In genomic region chr1:22024485-22025367, GRCh38 we compare ENCODE assay signal across 8 cellular contexts. TPM values are rescaled to one million over a fixed set of nuclear protein-coding genes. Genes with fewer than 3 reads are reported as not detected.
A peak's percentile ranks its signal among the peaks of the same experiment; 100 is the strongest.
DNase-seq lines count a peak whose midpoint lies in the region; ATAC-seq and FAIRE-seq lines count a peak whose summit lies in the region.

No MANE protein-coding gene starts in this region.

- no peak overlapping the region for H2BK15ac ChIP-seq in mesendoderm (replicated peaks; ENCODE audit: low read depth)

- H4K5ac ChIP-seq in mesendoderm (ENCODE audit: low read length), result no peak overlapping the region

- H2BK5ac ChIP-seq in mesendoderm (ENCODE audit: low read length), result no peak overlapping the region

- CTCF ChIA-PET in activated CD4-positive, alpha-beta memory T cell treated with anti-CD3 and anti-CD28 coated beads, Interleukin-2, amount 10 ng/mL, durations not matched to agents 7 days and 5 days (lab: Charles Lee), result interaction anchor here (0.6 to 6.4 kb wide), 20 partner anchors 14 to 656 kb away, joined by 3 to 112 read pairs (median 4); partner anchors contain the start of gene CDC42

- no peak overlapping the region for H2BK120ac ChIP-seq in mesendoderm (ENCODE audit: low read depth, low read length)

- H3K79me2 ChIP-seq in mesendoderm (ENCODE audit: control insufficient read depth, insufficient read depth, low read length), result no peaks in the 10 kb centered on the region

- peaks cover 3% of the 10 kb centered on the region for H3K79me1 ChIP-seq in mesendoderm (ENCODE audit: low read length)

- peak overlapping the region; percentile 86 for H3K4me3 Mint-ChIP-seq in activated CD4-positive, alpha-beta memory T cell treated with anti-CD3 and anti-CD28 coated beads, Interleukin-2, amount 10 ng/mL, durations not matched to agents 7 days and 5 days

- H3K36me3 Mint-ChIP-seq in activated CD4-positive, alpha-beta memory T cell treated with anti-CD3 and anti-CD28 coated beads, Interleukin-2, amount 10 ng/mL, durations not matched to agents 7 days and 5 days (ENCODE audit: low read depth), result peaks cover 9% of the 10 kb centered on the region

- POLR2A ChIA-PET in activated CD4-positive, alpha-beta memory T cell treated with anti-CD3 and anti-CD28 coated beads, Interleukin-2, amount 10 ng/mL, durations not matched to agents 7 days and 5 days (lab: Charles Lee), result interaction anchor here (0.6 to 30.7 kb wide), 18 partner anchors 15 to 1238 kb away, joined by 3 to 1616 read pairs (median 4); partner anchors contain the start of genes CDC42, HP1BP3 and USP48

- H3K4me1 Mint-ChIP-seq in activated CD4-positive, alpha-beta memory T cell treated with anti-CD3 and anti-CD28 coated beads, Interleukin-2, amount 10 ng/mL, durations not matched to agents 7 days and 5 days, result peaks cover 51% of the 10 kb centered on the region

- no peak overlapping the region for H2AK5ac ChIP-seq in mesendoderm (ENCODE audit: low read length)

- no peaks in the 10 kb centered on the region for H3K27me3 Mint-ChIP-seq in activated CD4-positive, alpha-beta memory T cell treated with anti-CD3 and anti-CD28 coated beads, Interleukin-2, amount 10 ng/mL, durations not matched to agents 7 days and 5 days

- H3K4ac ChIP-seq in mesendoderm (ENCODE audit: low read depth, low read length), result no peak overlapping the region

- peak overlapping the region; percentile 57 for H3K9ac ChIP-seq in mesendoderm (ENCODE audit: low read length)

- no peaks in the 10 kb centered on the region for H3K27me3 ChIP-seq in mesendoderm (ENCODE audit: insufficient read depth, low read length, poor library complexity)

- peak overlapping the region; percentile 68 for H3K27ac ChIP-seq in mesendoderm (ENCODE audit: low read depth, low read length)

- H3K23ac ChIP-seq in mesendoderm (ENCODE audit: low read length), result no peak overlapping the region

- H3K36me3 ChIP-seq in mesendoderm (ENCODE audit: control insufficient read depth, insufficient read depth, low read length), result no peaks in the 10 kb centered on the region

- no CpG with 5 or more reads among the region's 33 CpGs for WGBS in mesendoderm (ENCODE audit: extremely low coverage, insufficient coverage, low lambda C conversion rate)

- FAIRE-seq in GM18507 (lab: Jason Lieb, UNC), result peak; percentile 58

- H3K27ac Mint-ChIP-seq in activated CD4-positive, alpha-beta memory T cell treated with anti-CD3 and anti-CD28 coated beads, Interleukin-2, amount 10 ng/mL, durations not matched to agents 7 days and 5 days, result peak overlapping the region; percentile 93

- H3K4me1 ChIP-seq in mesendoderm (ENCODE audit: control insufficient read depth, low read depth, low read length), result no peaks in the 10 kb centered on the region

- H3K18ac ChIP-seq in mesendoderm (ENCODE audit: low read length), result peak overlapping the region; percentile 28

- H3K4me3 ChIP-seq in mesendoderm (ENCODE audit: low read length), result peak overlapping the region; percentile 10

- peak; percentile 30 for ATAC-seq in HG03039 (IDR thresholded peaks at IDR 0.05; ENCODE audit: unreplicated experiment)

- H3K56ac ChIP-seq in mesendoderm (ENCODE audit: low read length), result peak overlapping the region; percentile 78

- H4K8ac ChIP-seq in mesendoderm (ENCODE audit: low read depth, low read length), result no peak overlapping the region

- DNase-seq in A172 (ENCODE audit: low spot score), result peak; percentile 66
- no peak for DNase-seq in GM18507 (ENCODE audit: extremely low spot score, insufficient read length, low read depth)
- DNase-seq in NCI-H510A (lab: John Stamatoyannopoulos, UW), result peak; percentile 57
- peak; percentile 82 for DNase-seq in activated CD4-positive, alpha-beta memory T cell treated with anti-CD3 and anti-CD28 coated beads, Interleukin-2, amount 10 ng/mL, durations not matched to agents 7 days and 5 days
- peak; percentile 75 for DNase-seq in effector CD4-positive, alpha-beta T cell
- peak; percentile 31 for DNase-seq in mesendoderm
- peak; percentile 46 to 52 for DNase-seq in stimulated activated CD8-positive, alpha-beta memory T cell treated with anti-CD3 and anti-CD28 coated beads, Interleukin-15, amount 100 ng/mL, for 4 hours (ENCODE audit: low read depth in 2 of 2)

- peak overlapping the region; percentile 47 for H3K4me2 ChIP-seq in mesendoderm (ENCODE audit: low read length)

- no peaks in the 10 kb centered on the region for H3K9me3 Mint-ChIP-seq in activated CD4-positive, alpha-beta memory T cell treated with anti-CD3 and anti-CD28 coated beads, Interleukin-2, amount 10 ng/mL, durations not matched to agents 7 days and 5 days

RNA-seq across cellular contexts. Expression of gene CELA3A, which starts 23.3 kb away (rescaled TPM):
- not detected in 2 replicates for total RNA-seq in A172 (2014; rRNA removed; shearing (Covaris generic))
- not detected for total RNA-seq in activated CD4-positive, alpha-beta memory T cell treated with anti-CD3 and anti-CD28 coated beads, Interleukin-2, amount 10 ng/mL, durations not matched to agents 7 days and 5 days
- polyA plus RNA-seq in mesendoderm (2013, experiment 1 of 2), result not detected
- polyA plus RNA-seq in mesendoderm (2013, experiment 2 of 2), result not detected

RNA-seq across cellular contexts. Expression of gene CDC42, which starts 27.8 kb away (rescaled TPM):
- 260 and 289 TPM in 2 replicates for total RNA-seq in A172 (2014; rRNA removed; shearing (Covaris generic))
- 100 to 1,000 TPM; 377 to 388 TPM for total RNA-seq in activated CD4-positive, alpha-beta memory T cell treated with anti-CD3 and anti-CD28 coated beads, Interleukin-2, amount 10 ng/mL, durations not matched to agents 7 days and 5 days
- 248 TPM for polyA plus RNA-seq in mesendoderm (2013, experiment 1 of 2)
- polyA plus RNA-seq in mesendoderm (2013, experiment 2 of 2), result 248 TPM

RNA-seq across cellular contexts. Expression of gene CELA3B, which starts 47.9 kb away (rescaled TPM):
- not detected in 2 replicates for total RNA-seq in A172 (2014; rRNA removed; shearing (Covaris generic))
- not detected for total RNA-seq in activated CD4-positive, alpha-beta memory T cell treated with anti-CD3 and anti-CD28 coated beads, Interleukin-2, amount 10 ng/mL, durations not matched to agents 7 days and 5 days
- not detected for polyA plus RNA-seq in mesendoderm (2013, experiment 1 of 2)
- not detected for polyA plus RNA-seq in mesendoderm (2013, experiment 2 of 2)
